8 cellular contexts compared by ENCODE assay signal in genomic region chr6:130365166-130366010, GRCh38. TPM values are rescaled to one million over a fixed set of nuclear protein-coding genes. Genes with fewer than 3 reads are reported as not detected.
DNase-seq lines count a peak whose midpoint lies in the region; FAIRE-seq and TF ChIP-seq lines count a peak whose summit lies in the region.

No MANE protein-coding gene starts in this region.

- DNase-seq in BJ (ENCODE audit: low read depth) = no peak
- DNase-seq in GM20000 (ENCODE audit: low spot score) = peak; percentile 72
- no peak for DNase-seq in Jurkat, Clone E6-1 (ENCODE audit: low read depth, low spot score)
- DNase-seq in activated CD4-positive, alpha-beta T cell treated with anti-CD3 and anti-CD28 coated beads, Interleukin-2, amount 50 U/mL, for 48 hours = peak; percentile 55 to 66
- DNase-seq in H1 (ENCODE audit: low read depth in 1 of 2, low spot score in 2 of 2) = peak; percentile 39 to 96
- DNase-seq in mesenteric fat pad (ENCODE audit: low spot score) = peak; percentile 91
- peak; percentile 13 for DNase-seq in stimulated activated naive CD4-positive, alpha-beta T cell treated with Interleukin-2 at 50 U/mL for 16 hours (lab: John Stamatoyannopoulos, UW)
- no peak for DNase-seq in NOMO-1 treated with DMSO at 0.1 percent for 48 hours (lab: John Stamatoyannopoulos, UW; ENCODE audit: unreplicated experiment)

- CTCF ChIA-PET in BJ (lab: Yijun Ruan, JAX) (interaction anchor here (0.6 to 1.8 kb wide), 25 partner anchors 8 to 394 kb away, joined by 3 to 13 read pairs (median 3); no protein-coding TSS in a partner anchor), H1 (lab: Charles Lee; ENCODE audit: partially characterized antibody) (interaction anchor here (0.5 to 1.4 kb wide), 17 partner anchors 9 to 398 kb away, joined by 3 to 5 read pairs (median 3); no protein-coding TSS in a partner anchor)

- no peak overlapping the region; the same call in 1 of the 2 replicates for H2BK15ac ChIP-seq in H1 (ENCODE audit: low read length)

- no peak overlapping the region for H3K27ac ChIP-seq in H1 (ENCODE audit: low read depth, low read length)

- peaks cover 5% of the 10 kb centered on the region for H3K23me2 ChIP-seq in H1 (ENCODE audit: low read depth, low read length)

- peak overlapping the region; percentile 81 for H3K4me3 ChIP-seq in BJ (ENCODE audit: low read depth, low read length)
- H3K4me3 ChIP-seq in Jurkat, Clone E6-1 (ENCODE audit: low read length) = peak overlapping the region; percentile 42
- peak overlapping the region; percentile 72 to 77 (median 76) for H3K4me3 ChIP-seq in H1 (ENCODE audit: extremely low read depth in 1 of 4, insufficient read depth in 2 of 4, low read depth in 3 of 4, low read length in 4 of 4)

- peak overlapping the region; percentile 27; the same call in 1 of the 2 replicates for H2BK5ac ChIP-seq in H1 (ENCODE audit: low read depth, low read length)

- 2% methylated on average over 41 of the region's 74 CpGs; no CpG with 5 or more reads in 1 of the 2 experiments for WGBS in H1 (ENCODE audit: extremely low coverage in 1 of 2, insufficient coverage in 1 of 2, insufficient read length in 1 of 2, insufficient replicate concordance in 2 of 2, low coverage in 1 of 2, low lambda C conversion rate in 2 of 2, missing lambda C conversion rate in 1 of 2), 2 experiments

- H3K4me1 ChIP-seq in H1 (replicated peaks in 1 of 4; ENCODE audit: control insufficient read depth in 3 of 4, insufficient read depth in 4 of 4, low read length in 3 of 4) = no peaks in the 10 kb centered on the region; a peak in 1 of 7 replicates

- no peak overlapping the region for H3K56ac ChIP-seq in H1 (replicated peaks; ENCODE audit: insufficient read length, low read depth, low read length)

- H3K79me1 ChIP-seq in H1 (ENCODE audit: low read depth, low read length) = no peaks in the 10 kb centered on the region

- peak overlapping the region; percentile 35 to 67 (median 54) for H3K9ac ChIP-seq in H1 (replicated peaks in 1 of 4; ENCODE audit: extremely low read depth in 1 of 4, low read depth in 3 of 4, low read length in 3 of 4)

- peak overlapping the region; percentile 86 for H2AFZ ChIP-seq in H1 (ENCODE audit: low read length)

- TF ChIP-seq EP300 in H1 (IDR thresholded peaks at IDR 0.05; ENCODE audit: borderline replicate concordance in 1 of 2, low read depth in 2 of 2, low read length in 2 of 2) = no peak

- no peak overlapping the region for H2BK20ac ChIP-seq in H1 (ENCODE audit: low read length)

- no peak overlapping the region for H2BK12ac ChIP-seq in H1 (ENCODE audit: low read depth, low read length)

- peak overlapping the region; percentile 73 to 83 for H3K4me2 ChIP-seq in H1 (ENCODE audit: insufficient read depth in 1 of 2, low read depth in 2 of 2, low read length in 2 of 2)

- TF ChIP-seq CTCF in BJ (IDR thresholded peaks at IDR 0.05; ENCODE audit: insufficient read depth, low read depth, low read length) = peak; percentile 86
- TF ChIP-seq CTCF in GM20000 (IDR thresholded peaks at IDR 0.05; ENCODE audit: extremely low read depth, missing control alignments) = no peak
- peak; percentile 73 to 80 (median 75) for TF ChIP-seq CTCF in H1 (IDR thresholded peaks at IDR 0.05; ENCODE audit: control extremely low read depth in 1 of 3, insufficient read depth in 1 of 3, low read depth in 1 of 3, low read length in 3 of 3)

- H4K5ac ChIP-seq in H1 (ENCODE audit: insufficient read length, low read depth, low read length) = no peak overlapping the region

- H2AK5ac ChIP-seq in H1 (ENCODE audit: low read depth, low read length) = no peak overlapping the region

- peak overlapping the region; percentile 79 for H4K8ac ChIP-seq in H1 (ENCODE audit: extremely low read depth, insufficient read depth, low read length)

- FAIRE-seq in H1 (lab: Jason Lieb, UNC) = no peak

- H4K91ac ChIP-seq in H1 (replicated peaks; ENCODE audit: insufficient read length, low read length) = no peak overlapping the region

- H3K79me2 ChIP-seq in H1 (ENCODE audit: control insufficient read depth in 1 of 2, insufficient read depth in 2 of 2, low read length in 2 of 2) = peaks cover 0 to 25% of the 10 kb centered on the region in 2 experiments; a peak in 2 of 4 replicates

- H3K23ac ChIP-seq in H1 (ENCODE audit: insufficient read length) = no peak overlapping the region

- H3K14ac ChIP-seq in H1 (ENCODE audit: insufficient read length) = no peak overlapping the region

- TF ChIP-seq POLR2A in H1 (IDR thresholded peaks at IDR 0.05; ENCODE audit: control extremely low read depth in 1 of 2, low read depth in 2 of 2, low read length in 2 of 2) = peak in 1 of 2 experiments; percentile 21; a peak in 2 of 3 replicates

- no peak overlapping the region for H3K4ac ChIP-seq in H1 (replicated peaks; ENCODE audit: insufficient read length, low read depth, low read length)

- POLR2A ChIA-PET in BJ (lab: Charles Lee) (no interaction called here), H1 (lab: Charles Lee; ENCODE audit: partially characterized antibody) (interaction anchor here (0.7 kb wide), 1 partner anchor 1198 kb away, joined by 3 read pairs; no protein-coding TSS in a partner anchor)

- no peaks in the 10 kb centered on the region for H3K27me3 ChIP-seq in BJ (ENCODE audit: control insufficient read depth, insufficient read depth, low read length)
- no peaks in the 10 kb centered on the region for H3K27me3 ChIP-seq in H1 (replicated peaks in 1 of 4; ENCODE audit: control insufficient read depth in 3 of 4, extremely low read depth in 1 of 4, insufficient read depth in 3 of 4, low read length in 3 of 4)

- H3K9me3 ChIP-seq in H1 (ENCODE audit: insufficient read depth in 2 of 2, low read depth in 1 of 2, low read length in 1 of 2) = no peaks in the 10 kb centered on the region

- H3K36me3 ChIP-seq in BJ (ENCODE audit: control insufficient read depth, insufficient read depth, low read length) = no peaks in the 10 kb centered on the region
- H3K36me3 ChIP-seq in H1 (ENCODE audit: control insufficient read depth in 2 of 4, insufficient read depth in 4 of 4, low read length in 3 of 4) = no peaks in the 10 kb centered on the region

- no peak overlapping the region for H2BK120ac ChIP-seq in H1 (replicated peaks; ENCODE audit: low read depth, low read length)

- peaks cover 2 to 5% of the 10 kb centered on the region in 2 experiments for H4K20me1 ChIP-seq in H1 (replicated peaks in 1 of 2; ENCODE audit: control insufficient read depth in 1 of 2, insufficient read depth in 2 of 2, low read length in 2 of 2)

- H3K18ac ChIP-seq in H1 (ENCODE audit: extremely low read depth, low read length) = peak overlapping the region; percentile 33; the same call in 1 of the 2 replicates

- peak; percentile 70 to 75 for TF ChIP-seq RAD21 in H1 (IDR thresholded peaks at IDR 0.05 in 1 of 2, conservative IDR thresholded peaks at IDR 0.05 in 1 of 2; ENCODE audit: low read depth in 2 of 2, low read length in 2 of 2)

TF ChIP-seq in H1, 55 proteins besides CTCF, POLR2A, EP300 and RAD21 (continues in another document):
- TF ChIP-seq KDM4A (IDR thresholded peaks at IDR 0.05; ENCODE audit: low read depth, low read length, severe bottlenecking) (peak; percentile 75), YY1 (IDR thresholded peaks at IDR 0.05; ENCODE audit: low read depth, low read length) (0 out of 2 replicates have a peak, but pooled peaks have one; percentile 42), CHD2 (IDR thresholded peaks at IDR 0.05; ENCODE audit: low read length) (0 out of 2 replicates have a peak, but pooled peaks have one; percentile 17), SIN3A (conservative IDR thresholded peaks at IDR 0.05 in 1 of 2, IDR thresholded peaks at IDR 0.05 in 1 of 2; ENCODE audit: low read depth in 1 of 2, low read length in 2 of 2) (peak in 1 of 2 experiments; percentile 40; a peak in 1 of 4 replicates), EGR1 (IDR thresholded peaks at IDR 0.05; ENCODE audit: borderline replicate concordance, low read depth, low read length) (no peak; the same call in 1 of the 2 replicates), MAX (IDR thresholded peaks at IDR 0.05) (peak; percentile 71), USF2 (IDR thresholded peaks at IDR 0.05; ENCODE audit: low read length) (no peak), SIRT6 (IDR thresholded peaks at IDR 0.05; ENCODE audit: low read length) (no peak), PHF8 (conservative IDR thresholded peaks at IDR 0.05; ENCODE audit: low read depth, low read length) (peak; percentile 35; the same call in 1 of the 2 replicates), POLR2AphosphoS5 (IDR thresholded peaks at IDR 0.05; ENCODE audit: low read depth, low read length) (no peak), SUZ12 (IDR thresholded peaks at IDR 0.05; ENCODE audit: low read length) (no peak), POU5F1 (IDR thresholded peaks at IDR 0.05; ENCODE audit: low read depth, low read length) (no peak), TEAD4 (IDR thresholded peaks at IDR 0.05; ENCODE audit: low read depth, low read length) (no peak), TCF12 (IDR thresholded peaks at IDR 0.05; ENCODE audit: low read depth, low read length) (no peak), TAF1 (IDR thresholded peaks at IDR 0.05; ENCODE audit: low read depth, low read length) (peak; percentile 53), ASH2L (IDR thresholded peaks at IDR 0.05; ENCODE audit: low read length) (peak; percentile 38)

RNA-seq across cellular contexts. Expression of gene TMEM200A, which starts 0.4 kb away (rescaled TPM):
- polyA plus RNA-seq in BJ (2011; rRNA removed) (6.0 and 9.2 TPM in 2 replicates), H1 (2011; rRNA removed) (3.8 and 6.2 TPM in 2 replicates)
- polyA minus RNA-seq in BJ (2011; rRNA and poly(A)+ RNA removed) = 5.9 and 8.7 TPM in 2 replicates
- not detected for polyA plus RNA-seq in Jurkat, Clone E6-1 (2012; ENCODE audit: insufficient read depth, insufficient read length)
- total RNA-seq in H1 (2021; fragmentation: NEBNext Ultra II Directional; extraction: Animal tissue kit (Norgen Biotek cat#: 25700)) = 12.9 and 13.9 TPM in 2 replicates
- polyA plus RNA-seq in H1 (2011; cell fraction: cytosol; rRNA removed) = 5.4 TPM
- 3.7 TPM for polyA plus RNA-seq in H1 (2011; cell fraction: nucleus; rRNA removed)
- 8.2 to 11.3 TPM (median 9.6 TPM) in 4 replicates for polyA plus RNA-seq in H1 (2012, experiment 1 of 2)
- polyA plus RNA-seq in H1 (2012, experiment 2 of 2) = 1.9 TPM
- 14.7 TPM for polyA plus RNA-seq in H1 (2013, experiment 1 of 2)
- polyA plus RNA-seq in H1 (2013, experiment 2 of 2) = 17.1 TPM
- polyA minus RNA-seq in H1 (2011; rRNA and poly(A)+ RNA removed) = 8.6 and 10.5 TPM in 2 replicates
- 5.9 TPM for polyA minus RNA-seq in H1 (2011; cell fraction: cytosol; rRNA and poly(A)+ RNA removed)
- 7.9 TPM for polyA minus RNA-seq in H1 (2011; cell fraction: nucleus; rRNA and poly(A)+ RNA removed)
- total RNA-seq in mesenteric fat pad = 4.3 TPM

Comparison
In these comparisons a context has a peak if more than half of its experiments do, and no peak if none do; other contexts are left out.
1. DNase-seq: peak in GM20000 (single experiment), activated CD4-positive, alpha-beta T cell treated with anti-CD3 and anti-CD28 coated beads, Interleukin-2, amount 50 U/mL, for 48 hours (2 of 2), H1 (2 of 2), mesenteric fat pad (single experiment) and stimulated activated naive CD4-positive, alpha-beta T cell treated with Interleukin-2 at 50 U/mL for 16 hours (single experiment); none in BJ (single experiment), Jurkat, Clone E6-1 (single experiment) and NOMO-1 treated with DMSO at 0.1 percent for 48 hours (single experiment).
2. Peak in every context shown above with its lines, with median percentiles within 50 percentile points of each other: H3K4me3 ChIP-seq.